Comparison of ENCODE assay signal across 17 cellular contexts in genomic region chr6:75870389-75870788, GRCh38.
DNase-seq lines count a peak whose midpoint lies in the region; ATAC-seq, FAIRE-seq and TF ChIP-seq lines count a peak whose summit lies in the region.
"Had no signal": no experiment of that assay in that cellular context is flagged by ENCODE, and none has a peak within 500 bp of the region (broad histone marks: within the 10 kb centered on the region; RNA-seq: fewer than 3 reads in every experiment).

No MANE protein-coding gene starts in this region.

- CTCF ChIA-PET in IMR-90 (lab: Yijun Ruan, JAX), result interaction anchor here (0.6 kb wide), 1 partner anchor 659 kb away, joined by 4 read pairs; no protein-coding TSS in a partner anchor
- CTCF ChIA-PET in activated CD4-positive, alpha-beta T cell treated with anti-CD3 and anti-CD28 coated beads, Interleukin-2, amount 10 ng/mL, durations not matched to agents 7 days and 5 days (lab: Charles Lee), result no interaction called here

- no peak overlapping the region for H3K27ac ChIP-seq in IMR-90 (ENCODE audit: insufficient read depth, low read length)
- H3K27ac ChIP-seq: A549 had no signal

- in situ Hi-C loops in IMR-90 (cut with MboI; ENCODE audit: low sequenced_read_pairs), result no loop called here

- H2AK9ac ChIP-seq in IMR-90 (replicated peaks; ENCODE audit: low read depth, low read length, poor library complexity), result no peak overlapping the region

- H2AFZ ChIP-seq in IMR-90 (replicated peaks; ENCODE audit: low read length, poor library complexity), result no peak overlapping the region

- H3K9me3 ChIP-seq in IMR-90 (ENCODE audit: control insufficient read depth, insufficient read depth, low read length), result no peaks in the 10 kb centered on the region
- H3K9me3 ChIP-seq: A549, BE2C, HAP-1 had no signal

- no peak overlapping the region for H2BK15ac ChIP-seq in IMR-90 (ENCODE audit: low read depth, low read length)

- H3K23ac ChIP-seq in IMR-90 (ENCODE audit: low read depth, low read length), result no peak overlapping the region

- H3K27me3 Mint-ChIP-seq in osteocyte (ENCODE audit: unreplicated experiment), result no peaks in the 10 kb centered on the region
- peaks cover 2% of the 10 kb centered on the region for H3K27me3 Mint-ChIP-seq in activated CD4-positive, alpha-beta T cell treated with anti-CD3 and anti-CD28 coated beads, Interleukin-2, amount 10 ng/mL, durations not matched to agents 7 days and 5 days

- POLR2A ChIA-PET in IMR-90 (lab: Charles Lee; ENCODE audit: unreplicated experiment), result no interaction called here
- POLR2A ChIA-PET in activated CD4-positive, alpha-beta T cell treated with anti-CD3 and anti-CD28 coated beads, Interleukin-2, amount 10 ng/mL, durations not matched to agents 7 days and 5 days (lab: Charles Lee), result no interaction called here

- no peak overlapping the region for H4K5ac ChIP-seq in IMR-90 (ENCODE audit: low read depth, low read length)

- no peak overlapping the region for H4K8ac ChIP-seq in IMR-90 (ENCODE audit: low read depth in 2 of 2, low read length in 2 of 2)

- ATAC-seq in IMR-90 (ENCODE audit: low read depth) (peak; percentile 65), HG03521 (IDR thresholded peaks at IDR 0.05; ENCODE audit: unreplicated experiment) (no peak)
- ATAC-seq: A549; CD8-positive, alpha-beta T cell; K562 had no signal

- no peak overlapping the region for H2AK5ac ChIP-seq in IMR-90 (ENCODE audit: low read depth, low read length)

- H3K9me1 ChIP-seq in IMR-90 (ENCODE audit: insufficient read depth, low read length), result no peaks in the 10 kb centered on the region

- dilution Hi-C loops in IMR-90 (cut with HindIII; ENCODE audit: low sequenced_read_pairs, unreplicated experiment), result no loop called here

- peaks cover 39% of the 10 kb centered on the region for H3K36me3 Mint-ChIP-seq in osteocyte (ENCODE audit: unreplicated experiment)
- no peaks in the 10 kb centered on the region for H3K36me3 Mint-ChIP-seq in activated CD4-positive, alpha-beta T cell treated with anti-CD3 and anti-CD28 coated beads, Interleukin-2, amount 10 ng/mL, durations not matched to agents 7 days and 5 days (ENCODE audit: low read depth)
- H3K36me3 Mint-ChIP-seq: CD14-positive monocyte; CD8-positive, alpha-beta T cell had no signal

- peaks cover 9% of the 10 kb centered on the region for H3K36me3 ChIP-seq in IMR-90 (ENCODE audit: control insufficient read depth, insufficient read depth, low read length)
- H3K36me3 ChIP-seq: BE2C had no signal

- no peak overlapping the region for H3K4me3 ChIP-seq in IMR-90 (ENCODE audit: insufficient read depth, low read depth, low read length)
- H3K4me3 ChIP-seq: A549, HAP-1, K562 had no signal

- H3K14ac ChIP-seq in IMR-90 (replicated peaks; ENCODE audit: low read depth, low read length), result no peak overlapping the region

- WGBS in IMR-90 (ENCODE audit: extremely low coverage in 2 of 2, insufficient read length in 1 of 2), 2 experiments, result no CpG with 5 or more reads among the region's 1 CpG

- BruUV-seq in IMR-90 (replicated peaks; lab: Mats Ljungman, UMichigan), result no TSS peak

- no peak overlapping the region for H2BK5ac ChIP-seq in IMR-90 (ENCODE audit: low read depth, low read length, poor library complexity, severe bottlenecking)

- H2BK20ac ChIP-seq in IMR-90 (ENCODE audit: low read depth, low read length), result no peak overlapping the region

- H3K27ac Mint-ChIP-seq in osteocyte (ENCODE audit: unreplicated experiment), result peak overlapping the region; percentile 58
- no peak overlapping the region for H3K27ac Mint-ChIP-seq in activated CD4-positive, alpha-beta T cell treated with anti-CD3 and anti-CD28 coated beads, Interleukin-2, amount 10 ng/mL, durations not matched to agents 7 days and 5 days
- H3K27ac Mint-ChIP-seq: CD14-positive monocyte; CD8-positive, alpha-beta T cell had no signal

- peaks cover 2% of the 10 kb centered on the region; the same call in 1 of the 2 replicates for H3K4me1 ChIP-seq in IMR-90 (ENCODE audit: control insufficient read depth, insufficient read depth, low read length)
- H3K4me1 ChIP-seq: A549, BE2C, HAP-1 had no signal

- H4K91ac ChIP-seq in IMR-90 (ENCODE audit: insufficient read depth, low read depth, low read length), result no peak overlapping the region

- H3K4me3 Mint-ChIP-seq in osteocyte (ENCODE audit: unreplicated experiment), result no peak overlapping the region
- H3K4me3 Mint-ChIP-seq in activated CD4-positive, alpha-beta T cell treated with anti-CD3 and anti-CD28 coated beads, Interleukin-2, amount 10 ng/mL, durations not matched to agents 7 days and 5 days, result no peak overlapping the region
- H3K4me3 Mint-ChIP-seq: CD14-positive monocyte; CD8-positive, alpha-beta T cell had no signal

- TF ChIP-seq CTCF in IMR-90 (conservative IDR thresholded peaks at IDR 0.05; ENCODE audit: low read depth, low read length) (no peak), osteocyte (IDR thresholded peaks at IDR 0.05) (no peak)

- H3K9me3 Mint-ChIP-seq in osteocyte (ENCODE audit: unreplicated experiment), result no peaks in the 10 kb centered on the region
- no peaks in the 10 kb centered on the region for H3K9me3 Mint-ChIP-seq in activated CD4-positive, alpha-beta T cell treated with anti-CD3 and anti-CD28 coated beads, Interleukin-2, amount 10 ng/mL, durations not matched to agents 7 days and 5 days
- H3K9me3 Mint-ChIP-seq: CD8-positive, alpha-beta T cell had no signal

- H3K27me3 ChIP-seq in IMR-90 (ENCODE audit: control insufficient read depth, insufficient read depth, low read length), result no peaks in the 10 kb centered on the region
- H3K27me3 ChIP-seq: BE2C had no signal

- no peak overlapping the region for H3K9ac ChIP-seq in IMR-90 (ENCODE audit: low read depth, low read length)

- no peak for TF ChIP-seq RAD21 in IMR-90 (IDR thresholded peaks at IDR 0.05; ENCODE audit: low read length)

- H3K4ac ChIP-seq in IMR-90 (ENCODE audit: low read depth, low read length), result no peak overlapping the region

- no peak overlapping the region for H3K18ac ChIP-seq in IMR-90 (ENCODE audit: low read depth, low read length)

- no peaks in the 10 kb centered on the region for H3K79me1 ChIP-seq in IMR-90 (ENCODE audit: low read depth in 1 of 2, low read length in 2 of 2)

- H3K56ac ChIP-seq in IMR-90 (ENCODE audit: extremely low read depth, insufficient read depth, low read length), result no peak overlapping the region

- FAIRE-seq in endometrium (lab: Jason Lieb, UNC), result peak; percentile 92
- FAIRE-seq: A549, D721Med, H1, K562 had no signal

- peaks cover 9% of the 10 kb centered on the region for H3K4me1 Mint-ChIP-seq in osteocyte (ENCODE audit: unreplicated experiment)
- H3K4me1 Mint-ChIP-seq in activated CD4-positive, alpha-beta T cell treated with anti-CD3 and anti-CD28 coated beads, Interleukin-2, amount 10 ng/mL, durations not matched to agents 7 days and 5 days, result no peaks in the 10 kb centered on the region
- H3K4me1 Mint-ChIP-seq: CD14-positive monocyte had no signal

- no peak overlapping the region for H3K4me2 ChIP-seq in IMR-90 (ENCODE audit: low read depth, low read length)
- H3K4me2 ChIP-seq: A549 had no signal

- H2BK120ac ChIP-seq in IMR-90 (ENCODE audit: low read depth, low read length), result no peak overlapping the region

- no peak for DNase-seq in IMR-90
- DNase-seq in osteocyte (ENCODE audit: extremely low spot score, unreplicated experiment), result no peak
- no peak for DNase-seq in cerebellum (ENCODE audit: low spot score)
- DNase-seq in dermis blood vessel endothelial cell, result no peak
- DNase-seq in activated CD4-positive, alpha-beta T cell treated with anti-CD3 and anti-CD28 coated beads, Interleukin-2, amount 10 ng/mL, durations not matched to agents 7 days and 5 days, result no peak
- DNase-seq: BE2C; CD8-positive, alpha-beta T cell; COR-L47; DND-41 had no signal

- no peak for TF ChIP-seq POLR2A in IMR-90 (IDR thresholded peaks at IDR 0.05; ENCODE audit: low read depth, low read length)

- intact Hi-C loops in IMR-90 (cut with micrococcal nuclease), result no loop called here

- no peaks in the 10 kb centered on the region for H4K20me1 ChIP-seq in IMR-90 (ENCODE audit: insufficient read depth, low read length)

TF ChIP-seq in IMR-90, 13 proteins besides CTCF, POLR2A, EP300 and RAD21:
- TF ChIP-seq FOS (IDR thresholded peaks at IDR 0.05; ENCODE audit: low read depth, low read length) (no peak), MXI1 (IDR thresholded peaks at IDR 0.05; ENCODE audit: borderline replicate concordance, low read depth, low read length) (no peak), CEBPB (IDR thresholded peaks at IDR 0.05; ENCODE audit: low read depth, low read length) (no peak), USF2 (IDR thresholded peaks at IDR 0.05; ENCODE audit: low read depth, low read length) (no peak), ELK1 (IDR thresholded peaks at IDR 0.05; ENCODE audit: borderline replicate concordance, low read depth, low read length) (no peak), RCOR1 (IDR thresholded peaks at IDR 0.05; ENCODE audit: insufficient replicate concordance, low read length) (no peak), CHD1 (IDR thresholded peaks at IDR 0.05; ENCODE audit: low read depth, low read length) (no peak), NFE2L2 (IDR thresholded peaks at IDR 0.05; ENCODE audit: low read depth, low read length) (no peak), MAFK (IDR thresholded peaks at IDR 0.05; ENCODE audit: low read depth, low read length) (no peak), RFX5 (IDR thresholded peaks at IDR 0.05; ENCODE audit: low read depth, low read length) (no peak), MAZ (IDR thresholded peaks at IDR 0.05; ENCODE audit: borderline replicate concordance, low read depth, low read length) (no peak), BHLHE40 (IDR thresholded peaks at IDR 0.05; ENCODE audit: low read depth, low read length) (no peak), SMC3 (IDR thresholded peaks at IDR 0.05; ENCODE audit: low read depth, low read length) (no peak)
